Comparison of ENCODE assay signal across 8 cellular contexts in the genomic region with DNA sequence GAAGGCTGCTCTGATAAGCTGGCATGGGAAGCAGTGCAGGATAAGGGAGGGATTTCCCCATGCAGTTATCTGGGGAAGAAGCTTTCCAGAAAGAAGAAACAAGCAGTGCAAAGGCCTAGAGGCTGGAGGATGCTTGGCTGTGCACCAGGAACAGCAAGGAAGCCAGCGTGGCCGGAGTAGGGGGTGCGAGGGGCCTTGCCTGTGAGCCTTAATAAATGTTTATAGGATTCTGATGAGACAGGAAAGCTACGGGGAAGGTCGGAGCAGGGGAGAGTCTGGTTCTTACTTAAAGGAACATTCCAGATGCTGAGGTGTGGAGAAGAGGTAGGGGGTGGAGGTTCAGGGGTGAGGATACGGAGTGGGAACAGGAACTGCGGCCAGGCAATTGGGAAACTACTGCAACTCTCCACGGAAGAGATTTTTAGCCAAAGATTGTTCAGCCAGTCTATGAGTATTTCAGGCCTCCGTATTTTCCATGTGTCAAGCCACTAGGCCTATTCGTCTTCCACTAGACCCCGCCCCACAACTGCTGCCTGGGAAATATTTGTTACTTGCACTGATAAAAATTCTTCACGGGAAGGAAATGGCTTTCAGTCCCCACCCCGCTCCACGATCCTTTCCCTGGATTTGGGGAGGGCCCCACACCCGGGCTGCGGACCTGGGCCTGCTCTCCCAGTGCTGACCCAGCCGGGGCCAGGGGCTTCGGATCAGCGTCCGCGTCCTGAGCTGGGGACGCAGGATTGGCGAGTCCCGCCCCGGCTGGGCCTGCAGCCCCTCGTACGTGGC. TPM values are rescaled to one million over a fixed set of nuclear protein-coding genes. Genes with fewer than 3 reads are reported as not detected.
DNase-seq lines count a peak whose midpoint lies in the region; ATAC-seq and TF ChIP-seq lines count a peak whose summit lies in the region.

No MANE protein-coding gene starts in this region.

- peaks cover under 1% of the 10 kb centered on the region; the same call in 1 of the 2 replicates for H3K4me1 ChIP-seq in GM23248 (ENCODE audit: insufficient read depth)
- H3K4me1 ChIP-seq in endodermal cell (ENCODE audit: control insufficient read depth, insufficient read depth, low read length): no peaks in the 10 kb centered on the region
- no peaks in the 10 kb centered on the region for H3K4me1 ChIP-seq in mesodermal cell (ENCODE audit: control insufficient read depth, insufficient read depth, low read length, poor library complexity, severe bottlenecking)

- H3K27ac ChIP-seq in GM23248: peak overlapping the region; percentile 86
- H3K27ac ChIP-seq in endodermal cell (ENCODE audit: low read depth, low read length): peak overlapping the region; percentile 24
- H3K27ac ChIP-seq in mesodermal cell (ENCODE audit: low read depth, low read length, severe bottlenecking): peak overlapping the region; percentile 59

- TF ChIP-seq CTCF in endodermal cell (conservative IDR thresholded peaks at IDR 0.05): no peak

- peak overlapping the region; percentile 73 for H3K4me3 Mint-ChIP-seq in endodermal cell
- H3K4me3 Mint-ChIP-seq in stimulated activated effector memory CD8-positive, alpha-beta T cell treated with anti-CD3 and anti-CD28 coated beads, Interleukin-12 subunit alpha, Interleukin-12 subunit beta, amount 100 ng/mL, for 72 hours: peak overlapping the region; percentile 88

- H4K20me1 ChIP-seq in GM23248 (ENCODE audit: insufficient read depth): no peaks in the 10 kb centered on the region

- H3K36me3 Mint-ChIP-seq in endodermal cell (ENCODE audit: low read depth): peaks cover 28% of the 10 kb centered on the region
- H3K36me3 Mint-ChIP-seq in stimulated activated effector memory CD8-positive, alpha-beta T cell treated with anti-CD3 and anti-CD28 coated beads, Interleukin-12 subunit alpha, Interleukin-12 subunit beta, amount 100 ng/mL, for 72 hours: peaks cover 22% of the 10 kb centered on the region

- H3K9me2 ChIP-seq in GM23248 (ENCODE audit: insufficient read depth): no peaks in the 10 kb centered on the region

- H3K27ac Mint-ChIP-seq in endodermal cell: peak overlapping the region; percentile 84
- H3K27ac Mint-ChIP-seq in stimulated activated effector memory CD8-positive, alpha-beta T cell treated with anti-CD3 and anti-CD28 coated beads, Interleukin-12 subunit alpha, Interleukin-12 subunit beta, amount 100 ng/mL, for 72 hours: peak overlapping the region; percentile 96

- 2 to 3% methylated on average over 18 to 26 of the region's 27 CpGs for WGBS in GM23248 (ENCODE audit: low coverage in 1 of 2, low lambda C conversion rate in 2 of 2, missing lambda C conversion rate in 2 of 2), 2 experiments
- WGBS in endodermal cell (ENCODE audit: insufficient coverage in 1 of 2, insufficient read length in 1 of 2), 2 experiments: 11 to 31% methylated on average over 14 to 27 of the region's 27 CpGs
- WGBS in mesodermal cell (ENCODE audit: insufficient coverage in 2 of 2), 2 experiments: 25 to 27% methylated on average over 15 to 18 of the region's 27 CpGs

- H3K4me3 ChIP-seq in GM23248: peak overlapping the region; percentile 95
- peak overlapping the region; percentile 88 for H3K4me3 ChIP-seq in endodermal cell (ENCODE audit: low read length)
- H3K4me3 ChIP-seq in mesodermal cell (ENCODE audit: extremely low read depth, insufficient read depth, low read length, poor library complexity, severe bottlenecking): peak overlapping the region; percentile 62

- H3F3A ChIP-seq in GM23248 (ENCODE audit: insufficient read depth): no peaks in the 10 kb centered on the region

- no peaks in the 10 kb centered on the region for H3K27me3 ChIP-seq in GM23248 (replicated peaks; ENCODE audit: insufficient read depth)
- H3K27me3 ChIP-seq in endodermal cell (ENCODE audit: control insufficient read depth, insufficient read depth, low read length, poor library complexity, severe bottlenecking): no peaks in the 10 kb centered on the region

- peak; percentile 45 for ATAC-seq in stimulated activated effector memory CD8-positive, alpha-beta T cell treated with anti-CD3 and anti-CD28 coated beads, Interleukin-12 subunit alpha, Interleukin-12 subunit beta, amount 100 ng/mL, for 72 hours

- H3K36me3 ChIP-seq in GM23248 (ENCODE audit: low read depth) (peaks cover 3% of the 10 kb centered on the region; the same call in 1 of the 2 replicates), endodermal cell (ENCODE audit: control insufficient read depth, insufficient read depth, low read length) (peaks cover 12% of the 10 kb centered on the region), mesodermal cell (ENCODE audit: control insufficient read depth, insufficient read depth, low read length) (peaks cover 4% of the 10 kb centered on the region)

- peaks cover 54% of the 10 kb centered on the region for H3K79me2 ChIP-seq in GM23248 (ENCODE audit: insufficient read depth)

- peak overlapping the region; percentile 98 for H3K9ac ChIP-seq in GM23248
- peak overlapping the region; percentile 79 for H3K9ac ChIP-seq in endodermal cell (ENCODE audit: extremely low read depth, low read length, poor library complexity, severe bottlenecking)

- in situ Hi-C loops in GM23248 (cut with MboI): no loop called here

- peaks cover 13% of the 10 kb centered on the region for H3K4me1 Mint-ChIP-seq in endodermal cell
- peaks cover 43% of the 10 kb centered on the region for H3K4me1 Mint-ChIP-seq in stimulated activated effector memory CD8-positive, alpha-beta T cell treated with anti-CD3 and anti-CD28 coated beads, Interleukin-12 subunit alpha, Interleukin-12 subunit beta, amount 100 ng/mL, for 72 hours

- peak overlapping the region; percentile 98 for H3K4me2 ChIP-seq in GM23248 (ENCODE audit: unreplicated experiment)

- no peaks in the 10 kb centered on the region for H3K9me3 ChIP-seq in GM23248 (ENCODE audit: low read depth)
- H3K9me3 ChIP-seq in endodermal cell (ENCODE audit: control insufficient read depth, low read length): peaks cover 4% of the 10 kb centered on the region
- no peaks in the 10 kb centered on the region for H3K9me3 ChIP-seq in mesodermal cell (ENCODE audit: control insufficient read depth, low read length)

- DNase-seq in DMS 273 (lab: John Stamatoyannopoulos, UW; ENCODE audit: unreplicated experiment) (peak; percentile 75), DMS 273 treated with DMSO at 0.1 percent for 48 hours (lab: John Stamatoyannopoulos, UW) (no peak), GM23248 (peak; percentile 84), M059J (ENCODE audit: low read depth) (peak; percentile 58), endodermal cell (peak; percentile 69)
- peak; percentile 30 to 38 for DNase-seq in activated CD4-positive, alpha-beta T cell treated with anti-CD3 and anti-CD28 coated beads, Interleukin-2, amount 50 U/mL, for 4 hours
- peak; percentile 24 to 74 for DNase-seq in stimulated activated effector memory CD8-positive, alpha-beta T cell treated with anti-CD3 and anti-CD28 coated beads, Interleukin-12 subunit alpha, Interleukin-12 subunit beta, amount 100 ng/mL, for 72 hours (ENCODE audit: low spot score in 2 of 2)

- no peaks in the 10 kb centered on the region for H3K9me3 Mint-ChIP-seq in endodermal cell
- no peaks in the 10 kb centered on the region for H3K9me3 Mint-ChIP-seq in stimulated activated effector memory CD8-positive, alpha-beta T cell treated with anti-CD3 and anti-CD28 coated beads, Interleukin-12 subunit alpha, Interleukin-12 subunit beta, amount 100 ng/mL, for 72 hours

- peak overlapping the region; percentile 92 for H2AFZ ChIP-seq in GM23248

- peaks cover 4% of the 10 kb centered on the region for H3K27me3 Mint-ChIP-seq in endodermal cell (ENCODE audit: insufficient read depth)

RNA-seq across cellular contexts. Expression of a gene that starts 0.5 kb away (rescaled TPM):
- 30.9 and 63.1 TPM in 2 replicates for total RNA-seq in GM23248 (2014; rRNA removed; shearing (Covaris generic))
- polyA plus RNA-seq in GM23248 (2016; fragmentation: Nextera tagmentation; extraction: Ambion mirVana): 35.9 and 43.8 TPM in 2 replicates
- total RNA-seq in M059J (2014; rRNA removed; shearing (Covaris generic)): 63.7 and 90.2 TPM in 2 replicates
- total RNA-seq in endodermal cell: 10 to 100 TPM; 35.4 to 41.2 TPM
- polyA plus RNA-seq in endodermal cell (2013, experiment 1 of 2): 18.3 TPM
- polyA plus RNA-seq in endodermal cell (2013, experiment 2 of 2): 20.7 TPM
- 16.8 TPM for polyA plus RNA-seq in mesodermal cell (2013, experiment 1 of 2)
- 23.2 TPM for polyA plus RNA-seq in mesodermal cell (2013, experiment 2 of 2)

RNA-seq across cellular contexts. Expression of a gene that starts 32.2 kb away (rescaled TPM):
- total RNA-seq in GM23248 (2014; rRNA removed; shearing (Covaris generic)): not detected in 2 replicates
- not detected in 2 replicates for polyA plus RNA-seq in GM23248 (2016; fragmentation: Nextera tagmentation; extraction: Ambion mirVana)
- total RNA-seq in M059J (2014; rRNA removed; shearing (Covaris generic)): not detected in 2 replicates
- total RNA-seq in endodermal cell: not detected
- polyA plus RNA-seq in endodermal cell (2013, experiment 1 of 2): not detected
- not detected for polyA plus RNA-seq in endodermal cell (2013, experiment 2 of 2)
- polyA plus RNA-seq in mesodermal cell (2013, experiment 1 of 2): not detected
- not detected for polyA plus RNA-seq in mesodermal cell (2013, experiment 2 of 2)

RNA-seq across cellular contexts. Expression of a gene that starts 40.0 kb away (rescaled TPM):
- 13.2 and 19.0 TPM in 2 replicates for total RNA-seq in GM23248 (2014; rRNA removed; shearing (Covaris generic))
- polyA plus RNA-seq in GM23248 (2016; fragmentation: Nextera tagmentation; extraction: Ambion mirVana): 37.7 and 39.9 TPM in 2 replicates
- 27.7 and 48.4 TPM in 2 replicates for total RNA-seq in M059J (2014; rRNA removed; shearing (Covaris generic))
- total RNA-seq in endodermal cell: 10 to 100 TPM in 1 of 2 donors, 1 to 10 TPM in 1; 4.4 to 11.8 TPM
- polyA plus RNA-seq in endodermal cell (2013, experiment 1 of 2): 11.6 TPM
- polyA plus RNA-seq in endodermal cell (2013, experiment 2 of 2): 13.3 TPM
- 4.5 TPM for polyA plus RNA-seq in mesodermal cell (2013, experiment 1 of 2)
- polyA plus RNA-seq in mesodermal cell (2013, experiment 2 of 2): 6.0 TPM

Comparison
In these comparisons a context has a peak if more than half of its experiments do, and no peak if none do; other contexts are left out.
1. H3K27ac ChIP-seq: peak in every context shown above with its lines; median percentile 86 in GM23248; 59 in mesodermal cell; 24 in endodermal cell.